In the genomic region with DNA sequence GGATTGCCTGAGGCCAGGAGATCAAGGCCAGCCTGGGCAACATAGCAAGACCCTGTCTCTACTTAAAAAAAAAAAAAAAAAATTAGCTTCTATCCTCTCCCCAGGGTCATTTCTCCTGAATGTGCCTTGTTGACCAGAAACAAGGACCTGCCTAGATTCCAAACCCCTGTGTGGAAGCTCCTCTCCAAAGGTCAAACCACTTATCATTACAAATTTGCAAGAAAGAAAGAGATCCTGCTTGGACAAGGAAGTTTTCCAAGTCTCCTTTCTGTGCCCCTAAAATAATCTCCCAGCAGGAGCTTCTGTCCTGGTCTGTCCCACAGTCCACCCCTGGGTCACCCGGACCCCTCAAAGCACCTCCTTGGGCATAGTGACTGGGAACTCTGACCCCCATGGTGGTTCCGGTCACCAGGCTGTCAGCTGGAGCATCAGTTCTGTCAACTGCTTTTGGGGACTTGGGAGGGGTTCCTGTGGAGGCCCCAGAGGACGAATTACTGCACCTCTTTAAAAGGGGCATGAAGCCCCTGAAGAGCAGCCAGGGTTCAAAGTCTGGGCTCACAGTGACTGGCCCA, we compare ENCODE assay signal across 2 cellular contexts.
TF ChIP-seq lines count a peak whose summit lies in the region.

No MANE protein-coding gene starts in this region.

TF ChIP-seq in SK-N-SH, 30 proteins besides CTCF, POLR2A, EP300 and RAD21 (continued from another document):
- TF ChIP-seq, protein P1, sequence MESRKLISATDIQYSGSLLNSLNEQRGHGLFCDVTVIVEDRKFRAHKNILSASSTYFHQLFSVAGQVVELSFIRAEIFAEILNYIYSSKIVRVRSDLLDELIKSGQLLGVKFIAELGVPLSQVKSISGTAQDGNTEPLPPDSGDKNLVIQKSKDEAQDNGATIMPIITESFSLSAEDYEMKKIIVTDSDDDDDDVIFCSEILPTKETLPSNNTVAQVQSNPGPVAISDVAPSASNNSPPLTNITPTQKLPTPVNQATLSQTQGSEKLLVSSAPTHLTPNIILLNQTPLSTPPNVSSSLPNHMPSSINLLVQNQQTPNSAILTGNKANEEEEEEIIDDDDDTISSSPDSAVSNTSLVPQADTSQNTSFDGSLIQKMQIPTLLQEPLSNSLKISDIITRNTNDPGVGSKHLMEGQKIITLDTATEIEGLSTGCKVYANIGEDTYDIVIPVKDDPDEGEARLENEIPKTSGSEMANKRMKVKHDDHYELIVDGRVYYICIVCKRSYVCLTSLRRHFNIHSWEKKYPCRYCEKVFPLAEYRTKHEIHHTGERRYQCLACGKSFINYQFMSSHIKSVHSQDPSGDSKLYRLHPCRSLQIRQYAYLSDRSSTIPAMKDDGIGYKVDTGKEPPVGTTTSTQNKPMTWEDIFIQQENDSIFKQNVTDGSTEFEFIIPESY (IDR thresholded peaks at IDR 0.05; ENCODE audit: borderline replicate concordance, low read depth), result no peak
- no peak for TF ChIP-seq FOSL2 (IDR thresholded peaks at IDR 0.05; ENCODE audit: borderline replicate concordance, low read depth)
- TF ChIP-seq POLR2AphosphoS5 (IDR thresholded peaks at IDR 0.05; ENCODE audit: low read depth, low read length), result no peak
- TF ChIP-seq MXI1 (IDR thresholded peaks at IDR 0.05; ENCODE audit: low read depth, low read length), result no peak
- TF ChIP-seq JUND (IDR thresholded peaks at IDR 0.05), result no peak
- TF ChIP-seq, protein P2, sequence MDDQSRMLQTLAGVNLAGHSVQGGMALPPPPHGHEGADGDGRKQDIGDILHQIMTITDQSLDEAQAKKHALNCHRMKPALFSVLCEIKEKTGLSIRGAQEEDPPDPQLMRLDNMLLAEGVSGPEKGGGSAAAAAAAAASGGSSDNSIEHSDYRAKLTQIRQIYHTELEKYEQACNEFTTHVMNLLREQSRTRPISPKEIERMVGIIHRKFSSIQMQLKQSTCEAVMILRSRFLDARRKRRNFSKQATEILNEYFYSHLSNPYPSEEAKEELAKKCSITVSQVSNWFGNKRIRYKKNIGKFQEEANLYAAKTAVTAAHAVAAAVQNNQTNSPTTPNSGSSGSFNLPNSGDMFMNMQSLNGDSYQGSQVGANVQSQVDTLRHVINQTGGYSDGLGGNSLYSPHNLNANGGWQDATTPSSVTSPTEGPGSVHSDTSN (IDR thresholded peaks at IDR 0.05), result no peak
- no peak for TF ChIP-seq TEAD4 (IDR thresholded peaks at IDR 0.05; ENCODE audit: borderline replicate concordance, insufficient read depth)
- TF ChIP-seq RXRA (IDR thresholded peaks at IDR 0.05; ENCODE audit: borderline replicate concordance, low read depth), result no peak
- TF ChIP-seq MEF2A (IDR thresholded peaks at IDR 0.05; ENCODE audit: borderline replicate concordance, low read depth), result no peak
- TF ChIP-seq, protein P3, sequence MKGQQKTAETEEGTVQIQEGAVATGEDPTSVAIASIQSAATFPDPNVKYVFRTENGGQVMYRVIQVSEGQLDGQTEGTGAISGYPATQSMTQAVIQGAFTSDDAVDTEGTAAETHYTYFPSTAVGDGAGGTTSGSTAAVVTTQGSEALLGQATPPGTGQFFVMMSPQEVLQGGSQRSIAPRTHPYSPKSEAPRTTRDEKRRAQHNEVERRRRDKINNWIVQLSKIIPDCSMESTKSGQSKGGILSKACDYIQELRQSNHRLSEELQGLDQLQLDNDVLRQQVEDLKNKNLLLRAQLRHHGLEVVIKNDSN (IDR thresholded peaks at IDR 0.05; ENCODE audit: borderline replicate concordance, low read depth), result no peak
- TF ChIP-seq GABPA (IDR thresholded peaks at IDR 0.05; ENCODE audit: low read depth), result no peak
- TF ChIP-seq, protein P4, sequence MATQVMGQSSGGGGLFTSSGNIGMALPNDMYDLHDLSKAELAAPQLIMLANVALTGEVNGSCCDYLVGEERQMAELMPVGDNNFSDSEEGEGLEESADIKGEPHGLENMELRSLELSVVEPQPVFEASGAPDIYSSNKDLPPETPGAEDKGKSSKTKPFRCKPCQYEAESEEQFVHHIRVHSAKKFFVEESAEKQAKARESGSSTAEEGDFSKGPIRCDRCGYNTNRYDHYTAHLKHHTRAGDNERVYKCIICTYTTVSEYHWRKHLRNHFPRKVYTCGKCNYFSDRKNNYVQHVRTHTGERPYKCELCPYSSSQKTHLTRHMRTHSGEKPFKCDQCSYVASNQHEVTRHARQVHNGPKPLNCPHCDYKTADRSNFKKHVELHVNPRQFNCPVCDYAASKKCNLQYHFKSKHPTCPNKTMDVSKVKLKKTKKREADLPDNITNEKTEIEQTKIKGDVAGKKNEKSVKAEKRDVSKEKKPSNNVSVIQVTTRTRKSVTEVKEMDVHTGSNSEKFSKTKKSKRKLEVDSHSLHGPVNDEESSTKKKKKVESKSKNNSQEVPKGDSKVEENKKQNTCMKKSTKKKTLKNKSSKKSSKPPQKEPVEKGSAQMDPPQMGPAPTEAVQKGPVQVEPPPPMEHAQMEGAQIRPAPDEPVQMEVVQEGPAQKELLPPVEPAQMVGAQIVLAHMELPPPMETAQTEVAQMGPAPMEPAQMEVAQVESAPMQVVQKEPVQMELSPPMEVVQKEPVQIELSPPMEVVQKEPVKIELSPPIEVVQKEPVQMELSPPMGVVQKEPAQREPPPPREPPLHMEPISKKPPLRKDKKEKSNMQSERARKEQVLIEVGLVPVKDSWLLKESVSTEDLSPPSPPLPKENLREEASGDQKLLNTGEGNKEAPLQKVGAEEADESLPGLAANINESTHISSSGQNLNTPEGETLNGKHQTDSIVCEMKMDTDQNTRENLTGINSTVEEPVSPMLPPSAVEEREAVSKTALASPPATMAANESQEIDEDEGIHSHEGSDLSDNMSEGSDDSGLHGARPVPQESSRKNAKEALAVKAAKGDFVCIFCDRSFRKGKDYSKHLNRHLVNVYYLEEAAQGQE (IDR thresholded peaks at IDR 0.05; ENCODE audit: low read depth, low read length), result no peak
- TF ChIP-seq RCOR1 (IDR thresholded peaks at IDR 0.05; ENCODE audit: low read length), result no peak
- no peak for TF ChIP-seq CHD2 (IDR thresholded peaks at IDR 0.05; ENCODE audit: low read length, partially characterized antibody)
TF ChIP-seq in SK-N-SH: peak in this region for 0.

TF ChIP-seq in SK-N-SH treated with all-trans-retinoic acid at 6 μM for 48 hours, 23 proteins besides CTCF, POLR2A, EP300 and RAD21 (continued from another document):
- TF ChIP-seq GLIS3 (CRISPR knock-in tag; IDR thresholded peaks at IDR 0.05) (no peak), ISL1 (CRISPR knock-in tag; IDR thresholded peaks at IDR 0.05) (no peak), ZNF565 (CRISPR knock-in tag; conservative IDR thresholded peaks at IDR 0.05; ENCODE audit: low read depth) (no peak), ZNF70 (CRISPR knock-in tag; IDR thresholded peaks at IDR 0.05) (no peak), ZFP30 (CRISPR knock-in tag; IDR thresholded peaks at IDR 0.05) (no peak), TOX (CRISPR knock-in tag; IDR thresholded peaks at IDR 0.05; ENCODE audit: borderline replicate concordance) (no peak), ESRRG (CRISPR knock-in tag; IDR thresholded peaks at IDR 0.05) (no peak), RARB (CRISPR knock-in tag; IDR thresholded peaks at IDR 0.05) (no peak), OSR1 (CRISPR knock-in tag; IDR thresholded peaks at IDR 0.05) (no peak), CSDC2 (CRISPR knock-in tag; IDR thresholded peaks at IDR 0.05) (no peak)
- TF ChIP-seq, protein P5, sequence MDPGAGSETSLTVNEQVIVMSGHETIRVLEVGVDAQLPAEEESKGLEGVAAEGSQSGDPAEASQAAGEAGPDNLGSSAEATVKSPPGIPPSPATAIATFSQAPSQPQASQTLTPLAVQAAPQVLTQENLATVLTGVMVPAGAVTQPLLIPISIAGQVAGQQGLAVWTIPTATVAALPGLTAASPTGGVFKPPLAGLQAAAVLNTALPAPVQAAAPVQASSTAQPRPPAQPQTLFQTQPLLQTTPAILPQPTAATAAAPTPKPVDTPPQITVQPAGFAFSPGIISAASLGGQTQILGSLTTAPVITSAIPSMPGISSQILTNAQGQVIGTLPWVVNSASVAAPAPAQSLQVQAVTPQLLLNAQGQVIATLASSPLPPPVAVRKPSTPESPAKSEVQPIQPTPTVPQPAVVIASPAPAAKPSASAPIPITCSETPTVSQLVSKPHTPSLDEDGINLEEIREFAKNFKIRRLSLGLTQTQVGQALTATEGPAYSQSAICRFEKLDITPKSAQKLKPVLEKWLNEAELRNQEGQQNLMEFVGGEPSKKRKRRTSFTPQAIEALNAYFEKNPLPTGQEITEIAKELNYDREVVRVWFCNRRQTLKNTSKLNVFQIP (CRISPR knock-in tag; IDR thresholded peaks at IDR 0.05; ENCODE audit: borderline replicate concordance, low read depth), result no peak
TF ChIP-seq in SK-N-SH treated with all-trans-retinoic acid at 6 μM for 48 hours: peak in this region for 0.
